Comparison of ENCODE assay signal across 1 cellular context in genomic region chr16:49277766-49278566, GRCh38.
TF ChIP-seq lines count a peak whose summit lies in the region.

No MANE protein-coding gene starts in this region.

TF ChIP-seq in WTC11, 78 proteins besides CTCF, POLR2A, EP300 and RAD21 (continued from another document):
- no peak for TF ChIP-seq E2F5 (CRISPR knock-in tag; IDR thresholded peaks at IDR 0.05)
- no peak for TF ChIP-seq ESRRA (CRISPR knock-in tag; IDR thresholded peaks at IDR 0.05; ENCODE audit: borderline replicate concordance)
- TF ChIP-seq TP53 (CRISPR knock-in tag; IDR thresholded peaks at IDR 0.05), result no peak
- TF ChIP-seq PRRX2 (CRISPR knock-in tag; IDR thresholded peaks at IDR 0.05), result no peak
- no peak for TF ChIP-seq IRF2 (CRISPR knock-in tag; IDR thresholded peaks at IDR 0.05; ENCODE audit: borderline replicate concordance, low read depth)
- no peak for TF ChIP-seq NR1H2 (CRISPR knock-in tag; IDR thresholded peaks at IDR 0.05)
- no peak for TF ChIP-seq CBFB (CRISPR knock-in tag; IDR thresholded peaks at IDR 0.05; ENCODE audit: low read depth)
- no peak for TF ChIP-seq GTF2I (CRISPR knock-in tag; conservative IDR thresholded peaks at IDR 0.05)
- no peak for TF ChIP-seq RELA (CRISPR knock-in tag; IDR thresholded peaks at IDR 0.05; ENCODE audit: borderline replicate concordance)
- no peak for TF ChIP-seq FOXK1 (CRISPR knock-in tag; IDR thresholded peaks at IDR 0.05)
- no peak for TF ChIP-seq ZNF232 (CRISPR knock-in tag; IDR thresholded peaks at IDR 0.05)
- TF ChIP-seq ZNF512 (CRISPR knock-in tag; IDR thresholded peaks at IDR 0.05; ENCODE audit: borderline replicate concordance), result no peak
